ENCODE assay signal across 25 cellular contexts in genomic region chr1:103441342-103441741, GRCh38.
"Had no signal": no experiment of that assay in that cellular context is flagged by ENCODE, and none has a peak within 500 bp of the region (broad histone marks: within the 10 kb centered on the region; RNA-seq: fewer than 3 reads in every experiment).

No MANE protein-coding gene starts in this region.

- H3K4me1 Mint-ChIP-seq: natural killer cell; stimulated activated memory B cell treated with anti-CD40 and anti-IgM and Interleukin-4, amounts not matched to agents 10 μg/mL and 1 μg/mL and 100 μg/mL, for 72 hours had no signal

- H3K4me1 ChIP-seq: gastrocnemius medialis, lower lobe of right lung, psoas muscle, sigmoid colon, testis, tibial artery, upper lobe of left lung had no signal

- H3K36me3 ChIP-seq: gastrocnemius medialis, lower lobe of right lung, ovary, sigmoid colon, tibial artery, upper lobe of left lung had no signal

- H3K4me3 ChIP-seq: coronary artery, gastrocnemius medialis, lower lobe of right lung, ovary, psoas muscle, sigmoid colon, testis, tibial artery, upper lobe of left lung had no signal

- H3K27ac ChIP-seq: coronary artery, gastrocnemius medialis, lower lobe of right lung, ovary, psoas muscle, sigmoid colon, testis, tibial artery, upper lobe of left lung had no signal

- H3K27me3 Mint-ChIP-seq: stimulated activated memory B cell treated with anti-CD40 and anti-IgM and Interleukin-4, amounts not matched to agents 10 μg/mL and 1 μg/mL and 100 μg/mL, for 72 hours had no signal

- DNase-seq: dermis blood vessel endothelial cell; effector memory CD4-positive, alpha-beta T cell; gastrocnemius medialis; head of caudate nucleus; left ventricle myocardium superior; lower lobe of right lung; natural killer cell; occipital lobe; ovary; posterior cingulate gyrus; psoas muscle; right cardiac atrium; sigmoid colon; stimulated activated CD4-positive, alpha-beta T cell treated with anti-CD3 and anti-CD28 coated beads, Interleukin-2, amount 100 ng/mL, for 24 hours; stimulated activated CD4-positive, alpha-beta T cell treated with anti-CD3 and anti-CD28 coated beads, Interleukin-4, amount 100 ng/mL, for 4 hours; stimulated activated naive CD8-positive, alpha-beta T cell treated with anti-CD3 and anti-CD28 coated beads, Interleukin-15, Interleukin-2, amounts not matched to agents 100 U/mL and 50 U/mL, for 24 hours; substantia nigra; testis; tibial artery; upper lobe of left lung had no signal

- H3K9me3 ChIP-seq: gastrocnemius medialis, lower lobe of right lung, ovary, psoas muscle, sigmoid colon, testis, tibial artery, upper lobe of left lung had no signal

- H3K27ac Mint-ChIP-seq: natural killer cell; stimulated activated memory B cell treated with anti-CD40 and anti-IgM and Interleukin-4, amounts not matched to agents 10 μg/mL and 1 μg/mL and 100 μg/mL, for 72 hours had no signal

- H3K4me3 Mint-ChIP-seq: natural killer cell; stimulated activated memory B cell treated with anti-CD40 and anti-IgM and Interleukin-4, amounts not matched to agents 10 μg/mL and 1 μg/mL and 100 μg/mL, for 72 hours had no signal

- FAIRE-seq: endometrium, keratinocyte, urothelium cell line had no signal

- H3K9me3 Mint-ChIP-seq: stimulated activated memory B cell treated with anti-CD40 and anti-IgM and Interleukin-4, amounts not matched to agents 10 μg/mL and 1 μg/mL and 100 μg/mL, for 72 hours had no signal

- H3K27me3 ChIP-seq: gastrocnemius medialis, ovary, sigmoid colon, testis, tibial artery, upper lobe of left lung had no signal

- H3K36me3 Mint-ChIP-seq: natural killer cell; stimulated activated memory B cell treated with anti-CD40 and anti-IgM and Interleukin-4, amounts not matched to agents 10 μg/mL and 1 μg/mL and 100 μg/mL, for 72 hours had no signal

- ATAC-seq: gastrocnemius medialis; left ventricle myocardium superior; lower lobe of right lung; natural killer cell; psoas muscle; right cardiac atrium; stimulated activated memory B cell treated with anti-CD40 and anti-IgM and Interleukin-4, amounts not matched to agents 10 μg/mL and 1 μg/mL and 100 μg/mL, for 72 hours; stimulated activated naive CD8-positive, alpha-beta T cell treated with anti-CD3 and anti-CD28 coated beads, Interleukin-15, Interleukin-2, amounts not matched to agents 100 U/mL and 50 U/mL, for 24 hours had no signal
